ENCODE assay signal across 19 cellular contexts in genomic region chr1:82901118-82901517, GRCh38.
A peak's percentile ranks its signal among the peaks of the same experiment; 100 is the strongest.
DNase-seq lines count a peak whose midpoint lies in the region; ATAC-seq and TF ChIP-seq lines count a peak whose summit lies in the region.
"Had no signal": no experiment of that assay in that cellular context is flagged by ENCODE, and none has a peak within 500 bp of the region (broad histone marks: within the 10 kb centered on the region; RNA-seq: fewer than 3 reads in every experiment).

No MANE protein-coding gene starts in this region.

- H3K4me1 Mint-ChIP-seq in brain (peaks cover 9% of the 10 kb centered on the region), mesothelial cell of epicardium (peaks cover 3% of the 10 kb centered on the region), type B pancreatic cell (ENCODE audit: unreplicated experiment) (peaks cover under 1% of the 10 kb centered on the region)
- H3K4me1 Mint-ChIP-seq: CD8-positive, alpha-beta memory T cell had no signal

- no peaks in the 10 kb centered on the region for H3K36me3 ChIP-seq in PC-3 (ENCODE audit: low read depth, low read length)
- H3K36me3 ChIP-seq in ascending aorta, result no peaks in the 10 kb centered on the region
- H3K36me3 ChIP-seq: BLaER1, HAP-1 had no signal

- no peak overlapping the region for H3K4me2 ChIP-seq in PC-3 (ENCODE audit: low read length)
- H3K4me2 ChIP-seq: BLaER1 had no signal

- no peaks in the 10 kb centered on the region for H4K20me1 ChIP-seq in PC-3 (ENCODE audit: low read length)
- H4K20me1 ChIP-seq: BLaER1 had no signal

- CTCF ChIA-PET in PC-3 (lab: Charles Lee), result no interaction called here

- peak overlapping the region in 1 of 5 experiments; percentile 21 for H3K4me3 Mint-ChIP-seq in brain
- no peak overlapping the region for H3K4me3 Mint-ChIP-seq in mesothelial cell of epicardium
- no peak overlapping the region for H3K4me3 Mint-ChIP-seq in type B pancreatic cell
- H3K4me3 Mint-ChIP-seq: CD8-positive, alpha-beta memory T cell; HFFc6 had no signal

- BruUV-seq in PC-3 (replicated peaks; lab: Mats Ljungman, UMichigan), result no TSS peak

- H3K9me3 Mint-ChIP-seq in brain, result peaks cover 0 to 3% (median 0%) of the 10 kb centered on the region in 5 experiments
- no peaks in the 10 kb centered on the region for H3K9me3 Mint-ChIP-seq in mesothelial cell of epicardium
- H3K9me3 Mint-ChIP-seq in type B pancreatic cell, result peaks cover 4% of the 10 kb centered on the region

- no peaks in the 10 kb centered on the region for H3K79me2 ChIP-seq in PC-3 (ENCODE audit: low read length)

- H3K27ac ChIP-seq in PC-3 (ENCODE audit: low read length) (no peak overlapping the region), ascending aorta (no peak overlapping the region)
- H3K27ac ChIP-seq: BLaER1, HL-60 had no signal

- H3K9me3 ChIP-seq in PC-3 (ENCODE audit: low read length) (no peaks in the 10 kb centered on the region), ascending aorta (no peaks in the 10 kb centered on the region)
- H3K9me3 ChIP-seq: BLaER1, Caco-2, HAP-1 had no signal

- H3F3A ChIP-seq in PC-3 (ENCODE audit: low read length, unreplicated experiment), result no peaks in the 10 kb centered on the region

- no peak overlapping the region for H3K9ac ChIP-seq in PC-3 (ENCODE audit: low read length)
- H3K9ac ChIP-seq: BLaER1 had no signal

- intact Hi-C loops in PC-3 (cut with micrococcal nuclease), result no loop called here
- intact Hi-C loops in ascending aorta (cut with DNase I), result no loop called here

- no peaks in the 10 kb centered on the region for H3K9me2 ChIP-seq in PC-3 (replicated peaks; ENCODE audit: low read length)

- ATAC-seq in PC-3, result peak; percentile 79

- peak; percentile 19 for DNase-seq in NCI-H1694 treated with DMSO at 0.1 percent for 48 hours (lab: John Stamatoyannopoulos, UW)
- DNase-seq in NCI-H1694 (lab: John Stamatoyannopoulos, UW), result no peak
- peak; percentile 27 for DNase-seq in PC-3
- DNase-seq in mesothelial cell of epicardium (ENCODE audit: low spot score in 2 of 2, unreplicated experiment in 2 of 2), result no peak
- no peak for DNase-seq in type B pancreatic cell (ENCODE audit: extremely low spot score, unreplicated experiment)
- DNase-seq in DMS153 treated with DMSO at 0.1 percent for 48 hours (lab: John Stamatoyannopoulos, UW; ENCODE audit: unreplicated experiment), result no peak
- DNase-seq in ascending aorta (ENCODE audit: low spot score in 2 of 2), result no peak
- DNase-seq: 8988T; AML-193; Caco-2; CD8-positive, alpha-beta memory T cell; DMS153; DND-41; GDM1; HFFc6 had no signal

- H3K27me3 Mint-ChIP-seq in brain, result peaks cover 13% of the 10 kb centered on the region
- H3K27me3 Mint-ChIP-seq in mesothelial cell of epicardium (ENCODE audit: low read depth), result no peaks in the 10 kb centered on the region
- no peaks in the 10 kb centered on the region for H3K27me3 Mint-ChIP-seq in type B pancreatic cell
- H3K27me3 Mint-ChIP-seq: CD8-positive, alpha-beta memory T cell had no signal

- H3K36me3 Mint-ChIP-seq in brain, result no peaks in the 10 kb centered on the region
- H3K36me3 Mint-ChIP-seq in mesothelial cell of epicardium, result no peaks in the 10 kb centered on the region
- H3K36me3 Mint-ChIP-seq in type B pancreatic cell, result no peaks in the 10 kb centered on the region
- H3K36me3 Mint-ChIP-seq: CD8-positive, alpha-beta memory T cell had no signal

- H3K27me3 ChIP-seq in PC-3 (ENCODE audit: low read length) (no peaks in the 10 kb centered on the region), ascending aorta (no peaks in the 10 kb centered on the region)
- H3K27me3 ChIP-seq: BLaER1 had no signal

- peaks cover 6% of the 10 kb centered on the region; the same call in 1 of the 2 replicates for H3K4me1 ChIP-seq in PC-3 (ENCODE audit: insufficient read depth, low read length)
- no peaks in the 10 kb centered on the region for H3K4me1 ChIP-seq in ascending aorta
- H3K4me1 ChIP-seq: BLaER1, Caco-2, HAP-1 had no signal

- TF ChIP-seq CTCF in PC-3 (conservative IDR thresholded peaks at IDR 0.05; ENCODE audit: low read depth, low read length), result no peak
- TF ChIP-seq CTCF in brain (conservative IDR thresholded peaks at IDR 0.05), result no peak
- no peak for TF ChIP-seq CTCF in mesothelial cell of epicardium (IDR thresholded peaks at IDR 0.05; ENCODE audit: unreplicated experiment)
- no peak for TF ChIP-seq CTCF in type B pancreatic cell (conservative IDR thresholded peaks at IDR 0.05)
- TF ChIP-seq CTCF in ascending aorta (IDR thresholded peaks at IDR 0.05), result no peak

- H3K27ac Mint-ChIP-seq in brain (peak overlapping the region in 3 of 5 experiments; percentile 14 to 40 (median 21)), mesothelial cell of epicardium (peak overlapping the region; percentile 13), type B pancreatic cell (no peak overlapping the region)
- H3K27ac Mint-ChIP-seq: CD8-positive, alpha-beta memory T cell; HFFc6 had no signal

- H2AFZ ChIP-seq in PC-3 (ENCODE audit: low read length), result no peak overlapping the region

- POLR2A ChIA-PET in PC-3 (lab: Charles Lee; ENCODE audit: unreplicated experiment), result no interaction called here

- H3K4me3 ChIP-seq in PC-3 (ENCODE audit: low read length) (no peak overlapping the region), ascending aorta (no peak overlapping the region)
- H3K4me3 ChIP-seq: BLaER1, HAP-1 had no signal

Comparison
In these comparisons a context has a peak if more than half of its experiments do, and no peak if none do; other contexts are left out.
1. DNase-seq: peak in NCI-H1694 treated with DMSO at 0.1 percent for 48 hours (single experiment) and PC-3 (single experiment); none in NCI-H1694 (single experiment), mesothelial cell of epicardium (0 of 2), type B pancreatic cell (single experiment), DMS153 treated with DMSO at 0.1 percent for 48 hours (single experiment) and ascending aorta (0 of 2).